ENCODE assay signal across 23 cellular contexts in the genomic region with DNA sequence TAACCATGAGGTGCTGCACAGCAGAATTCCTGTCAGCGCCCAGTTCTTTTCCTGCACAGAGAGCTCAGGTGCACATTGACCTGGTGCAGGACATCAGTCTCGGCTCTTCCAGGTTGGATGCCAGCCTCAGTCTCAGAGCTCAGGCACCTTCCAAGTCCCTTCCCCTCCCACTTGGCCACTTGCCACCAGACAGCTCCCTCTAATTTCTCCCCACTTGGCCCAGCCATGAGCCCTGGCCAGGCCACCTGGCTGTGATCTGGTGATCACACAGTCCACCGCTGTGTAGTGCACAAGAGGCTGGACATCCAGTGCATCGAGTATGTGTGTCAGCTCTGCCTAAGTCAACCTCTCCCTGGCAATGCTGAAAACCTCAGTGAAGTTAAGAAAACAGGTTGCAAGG.
"Had no signal": no experiment of that assay in that cellular context is flagged by ENCODE, and none has a peak within 500 bp of the region (broad histone marks: within the 10 kb centered on the region; RNA-seq: fewer than 3 reads in every experiment).

No MANE protein-coding gene starts in this region.

- H3K27ac ChIP-seq: epithelial cell of prostate, gastrocnemius medialis, heart left ventricle, hepatocyte, neutrophil, parathyroid adenoma, right lobe of liver, suprapubic skin, vagina had no signal

- H2AFZ ChIP-seq: hepatocyte, parathyroid adenoma had no signal

- H3K27me3 ChIP-seq: gastrocnemius medialis, hepatocyte, neutrophil, right lobe of liver, suprapubic skin, vagina had no signal

- H3K4me2 ChIP-seq: hepatocyte, smooth muscle cell had no signal

- DNase-seq: effector CD8-positive, alpha-beta T cell; endodermal cell; foreskin fibroblast; gastrocnemius medialis; heart left ventricle; kidney; natural killer cell; right lobe of liver; stimulated activated CD4-positive, alpha-beta T cell treated with anti-CD3 and anti-CD28 coated beads, Interleukin-12 subunit alpha, Interleukin-12 subunit beta, amount 100 ng/mL, for 4 hours; stimulated activated CD4-positive, alpha-beta T cell treated with anti-CD3 and anti-CD28 coated beads, Interleukin-1b, Interleukin-23, amount 100 ng/mL, for 48 hours; stimulated activated CD4-positive, alpha-beta T cell treated with anti-CD3 and anti-CD28 coated beads, Interleukin-4, amount 100 ng/mL, for 1 hour; stimulated activated CD8-positive, alpha-beta memory T cell treated with anti-CD3 and anti-CD28 coated beads, Interleukin-4, amount 100 ng/mL, for 48 hours; stimulated activated naive CD4-positive, alpha-beta T cell; stimulated activated naive CD8-positive, alpha-beta T cell treated with anti-CD3 and anti-CD28 coated beads, Interleukin-15, amount 100 ng/mL, for 72 hours; trophoblast cell had no signal

- H3K4me3 ChIP-seq: gastrocnemius medialis, heart left ventricle, hepatocyte, lung, right lobe of liver, smooth muscle cell, suprapubic skin, vagina had no signal

- H3K36me3 ChIP-seq: gastrocnemius medialis, heart left ventricle, neutrophil, right lobe of liver, suprapubic skin, vagina had no signal

- H3K79me2 ChIP-seq: hepatocyte, parathyroid adenoma had no signal

- H3K9ac ChIP-seq: parathyroid adenoma had no signal

- H3K9me3 ChIP-seq: gastrocnemius medialis, heart left ventricle, neutrophil, right lobe of liver, suprapubic skin, vagina had no signal
